23 cellular contexts compared by ENCODE assay signal in the genomic region with DNA sequence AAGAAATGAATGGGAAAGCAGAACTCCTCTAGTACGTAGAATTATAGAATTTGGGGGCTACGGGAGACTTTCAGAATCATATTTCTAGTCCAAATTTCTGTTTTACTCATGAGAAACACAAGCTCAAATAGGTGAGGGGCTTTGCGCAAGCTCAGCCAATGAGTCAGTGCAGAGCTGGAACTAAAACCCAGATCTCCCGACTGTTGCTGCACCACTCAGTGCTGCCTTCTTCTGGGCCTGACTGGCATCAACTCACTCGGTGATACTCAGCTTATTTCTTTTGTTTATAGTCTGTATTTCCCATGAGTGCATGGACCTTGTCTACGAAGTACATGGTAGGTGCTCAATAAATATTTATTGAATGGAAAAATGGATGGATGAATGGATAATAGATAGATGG.
DNase-seq lines count a peak whose midpoint lies in the region; ATAC-seq, FAIRE-seq and TF ChIP-seq lines count a peak whose summit lies in the region.
"Had no signal": no experiment of that assay in that cellular context is flagged by ENCODE, and none has a peak within 500 bp of the region (broad histone marks: within the 10 kb centered on the region; RNA-seq: fewer than 3 reads in every experiment).

No MANE protein-coding gene starts in this region.

- peak; percentile 65 to 68 for TF ChIP-seq RAD21 in H1 (IDR thresholded peaks at IDR 0.05 in 1 of 2, conservative IDR thresholded peaks at IDR 0.05 in 1 of 2; ENCODE audit: low read depth in 2 of 2, low read length in 2 of 2)

- H3K4me1 Mint-ChIP-seq in type B pancreatic cell (ENCODE audit: unreplicated experiment), result no peaks in the 10 kb centered on the region
- no peaks in the 10 kb centered on the region for H3K4me1 Mint-ChIP-seq in stimulated activated naive CD8-positive, alpha-beta T cell treated with anti-CD3 and anti-CD28 coated beads, Interleukin-15, amount 100 ng/mL, for 72 hours
- H3K4me1 Mint-ChIP-seq: CD14-positive monocyte had no signal

- H3K9ac ChIP-seq in H1 (replicated peaks in 1 of 4; ENCODE audit: extremely low read depth in 1 of 4, low read depth in 3 of 4, low read length in 3 of 4), result no peak overlapping the region

- H3K14ac ChIP-seq in H1 (ENCODE audit: insufficient read length), result no peak overlapping the region

- no peak overlapping the region for H2AFZ ChIP-seq in H1 (ENCODE audit: low read length)

- H3K56ac ChIP-seq in H1 (replicated peaks; ENCODE audit: insufficient read length, low read depth, low read length), result no peak overlapping the region

- no peak overlapping the region for H3K4ac ChIP-seq in H1 (replicated peaks; ENCODE audit: insufficient read length, low read depth, low read length)

- TF ChIP-seq EP300 in H1 (IDR thresholded peaks at IDR 0.05; ENCODE audit: borderline replicate concordance in 1 of 2, low read depth in 2 of 2, low read length in 2 of 2), result no peak

- H3K23me2 ChIP-seq in H1 (ENCODE audit: low read depth, low read length), result no peaks in the 10 kb centered on the region; the same call in 1 of the 2 replicates

- H2AK5ac ChIP-seq in H1 (ENCODE audit: low read depth, low read length), result no peak overlapping the region

- H4K91ac ChIP-seq in H1 (replicated peaks; ENCODE audit: insufficient read length, low read length), result no peak overlapping the region

- FAIRE-seq in H1 (lab: Jason Lieb, UNC), result no peak
- FAIRE-seq: astrocyte had no signal

- H3K79me1 ChIP-seq in H1 (ENCODE audit: low read depth, low read length), result no peaks in the 10 kb centered on the region

- H3K36me3 Mint-ChIP-seq in type B pancreatic cell, result no peaks in the 10 kb centered on the region
- H3K36me3 Mint-ChIP-seq: activated naive CD4-positive, alpha-beta T cell treated with anti-CD3 and anti-CD28 coated beads, Interleukin-2, amount 50 U/mL, for 72 hours; CD14-positive monocyte; natural killer cell treated with Interleukin-12 subunit alpha and Interleukin-12 subunit beta and Interleukin-15 and Interleukin-18, amount 100 ng/mL, for 72 hours had no signal

- no peak overlapping the region for H4K8ac ChIP-seq in H1 (ENCODE audit: extremely low read depth, insufficient read depth, low read length)

- H3K18ac ChIP-seq in H1 (ENCODE audit: extremely low read depth, low read length), result no peak overlapping the region

- DNase-seq in NCI-H82 (lab: John Stamatoyannopoulos, UW) (peak; percentile 15), NCI-H82 treated with DMSO at 0.1 percent for 48 hours (lab: John Stamatoyannopoulos, UW; ENCODE audit: unreplicated experiment) (no peak), NCI-H69 (lab: John Stamatoyannopoulos, UW) (peak; percentile 61), H1 (ENCODE audit: low read depth in 1 of 2, low spot score in 2 of 2) (peak in 1 of 2 experiments; percentile 39), type B pancreatic cell (ENCODE audit: extremely low spot score, unreplicated experiment) (no peak), gastrocnemius medialis (no peak), GM19238 (ENCODE audit: insufficient read length, low spot score) (no peak)
- no peak for DNase-seq in stimulated activated naive CD8-positive, alpha-beta T cell treated with anti-CD3 and anti-CD28 coated beads, Interleukin-15, amount 100 ng/mL, for 72 hours
- DNase-seq: ACHN; effector CD4-positive, alpha-beta T cell; esophagus squamous epithelium; IMR-90; left colon; midbrain; NCI-H187 treated with DMSO at 0.1 percent for 48 hours; NK-92 treated with Interleukin-12 subunit alpha and Interleukin-12 subunit beta, amount 100 ng/mL, for 24 hours; sigmoid colon; T1000 had no signal

- H3K27ac ChIP-seq in H1 (ENCODE audit: low read depth, low read length) (no peak overlapping the region), gastrocnemius medialis (no peak overlapping the region)
- H3K27ac ChIP-seq: esophagus squamous epithelium, sigmoid colon, vagina had no signal

- H4K5ac ChIP-seq in H1 (ENCODE audit: insufficient read length, low read depth, low read length), result no peak overlapping the region

- no peak overlapping the region for H2BK12ac ChIP-seq in H1 (ENCODE audit: low read depth, low read length)

- CTCF ChIA-PET in H1 (lab: Charles Lee; ENCODE audit: partially characterized antibody), result interaction anchor here (0.6 to 2.2 kb wide), 11 partner anchors 11 to 510 kb away, joined by 3 to 8 read pairs (median 3); no protein-coding TSS in a partner anchor

- no peaks in the 10 kb centered on the region for H3K79me2 ChIP-seq in H1 (ENCODE audit: control insufficient read depth in 1 of 2, insufficient read depth in 2 of 2, low read length in 2 of 2)

- H3K27me3 ChIP-seq in H1 (replicated peaks in 1 of 4; ENCODE audit: control insufficient read depth in 3 of 4, extremely low read depth in 1 of 4, insufficient read depth in 3 of 4, low read length in 3 of 4) (no peaks in the 10 kb centered on the region), gastrocnemius medialis (no peaks in the 10 kb centered on the region)
- H3K27me3 ChIP-seq: esophagus squamous epithelium, sigmoid colon, vagina had no signal

- H4K20me1 ChIP-seq in H1 (replicated peaks in 1 of 2; ENCODE audit: control insufficient read depth in 1 of 2, insufficient read depth in 2 of 2, low read length in 2 of 2), result no peaks in the 10 kb centered on the region

- H3K4me2 ChIP-seq in H1 (ENCODE audit: insufficient read depth in 1 of 2, low read depth in 2 of 2, low read length in 2 of 2), result no peak overlapping the region

- no peak overlapping the region for H2BK15ac ChIP-seq in H1 (ENCODE audit: low read length)

- no peak for TF ChIP-seq POLR2A in H1 (IDR thresholded peaks at IDR 0.05; ENCODE audit: control extremely low read depth in 1 of 2, low read depth in 2 of 2, low read length in 2 of 2)
- no peak for TF ChIP-seq POLR2A in gastrocnemius medialis (IDR thresholded peaks at IDR 0.05)

- POLR2A ChIA-PET in H1 (lab: Charles Lee; ENCODE audit: partially characterized antibody), result no interaction called here

- intact Hi-C loops in gastrocnemius medialis (cut with DNase I; ENCODE audit: low total_unique reads), result no loop called here

- no peak overlapping the region for H2BK20ac ChIP-seq in H1 (ENCODE audit: low read length)

- H3K23ac ChIP-seq in H1 (ENCODE audit: insufficient read length), result no peak overlapping the region

- peak; percentile 56 to 66 (median 60) for TF ChIP-seq CTCF in H1 (IDR thresholded peaks at IDR 0.05; ENCODE audit: control extremely low read depth in 1 of 3, insufficient read depth in 1 of 3, low read depth in 1 of 3, low read length in 3 of 3)
- peak; percentile 15 for TF ChIP-seq CTCF in type B pancreatic cell (conservative IDR thresholded peaks at IDR 0.05)
- TF ChIP-seq CTCF in gastrocnemius medialis (IDR thresholded peaks at IDR 0.05 in 4 of 5, conservative IDR thresholded peaks at IDR 0.05 in 1 of 5), result no peak

- peaks cover 4% of the 10 kb centered on the region for H3K27me3 Mint-ChIP-seq in type B pancreatic cell
- H3K27me3 Mint-ChIP-seq in stimulated activated naive CD8-positive, alpha-beta T cell treated with anti-CD3 and anti-CD28 coated beads, Interleukin-15, amount 100 ng/mL, for 72 hours, result peaks cover 5% of the 10 kb centered on the region

- no peaks in the 10 kb centered on the region for H3K4me1 ChIP-seq in H1 (replicated peaks in 1 of 4; ENCODE audit: control insufficient read depth in 3 of 4, insufficient read depth in 4 of 4, low read length in 3 of 4)
- H3K4me1 ChIP-seq in gastrocnemius medialis, result peaks cover 10 to 12% of the 10 kb centered on the region in 2 donors
- H3K4me1 ChIP-seq: esophagus squamous epithelium, sigmoid colon, vagina had no signal

- H2BK120ac ChIP-seq in H1 (replicated peaks; ENCODE audit: low read depth, low read length), result no peak overlapping the region

- in situ Hi-C loops in gastrocnemius medialis (cut with MboI; ENCODE audit: low sequenced_read_pairs in 4 of 4), result no loop called here

- no peak for ATAC-seq in gastrocnemius medialis
- no peak for ATAC-seq in stimulated activated naive CD8-positive, alpha-beta T cell treated with anti-CD3 and anti-CD28 coated beads, Interleukin-15, amount 100 ng/mL, for 72 hours
- ATAC-seq: activated naive CD4-positive, alpha-beta T cell treated with anti-CD3 and anti-CD28 coated beads, Interleukin-2, amount 50 U/mL, for 72 hours; left colon; natural killer cell treated with Interleukin-12 subunit alpha and Interleukin-12 subunit beta and Interleukin-15 and Interleukin-18, amount 100 ng/mL, for 72 hours had no signal

- H3K36me3 ChIP-seq in H1 (ENCODE audit: control insufficient read depth in 2 of 4, insufficient read depth in 4 of 4, low read length in 3 of 4) (no peaks in the 10 kb centered on the region), gastrocnemius medialis (no peaks in the 10 kb centered on the region)
- H3K36me3 ChIP-seq: esophagus squamous epithelium, sigmoid colon, vagina had no signal

- H3K4me3 ChIP-seq in H1 (ENCODE audit: extremely low read depth in 1 of 4, insufficient read depth in 2 of 4, low read depth in 3 of 4, low read length in 4 of 4), result no peak overlapping the region
- H3K4me3 ChIP-seq in gastrocnemius medialis, result no peak overlapping the region
- H3K4me3 ChIP-seq: esophagus squamous epithelium, sigmoid colon, vagina had no signal

- H2BK5ac ChIP-seq in H1 (ENCODE audit: low read depth, low read length), result no peak overlapping the region

- H3K9me3 ChIP-seq in H1 (ENCODE audit: insufficient read depth in 2 of 2, low read depth in 1 of 2, low read length in 1 of 2), result no peaks in the 10 kb centered on the region
- H3K9me3 ChIP-seq in gastrocnemius medialis, result no peaks in the 10 kb centered on the region
- H3K9me3 ChIP-seq: esophagus squamous epithelium, sigmoid colon, vagina had no signal

- no peak overlapping the region for H3K4me3 Mint-ChIP-seq in type B pancreatic cell
- H3K4me3 Mint-ChIP-seq in stimulated activated naive CD8-positive, alpha-beta T cell treated with anti-CD3 and anti-CD28 coated beads, Interleukin-15, amount 100 ng/mL, for 72 hours, result no peak overlapping the region
- H3K4me3 Mint-ChIP-seq: CD14-positive monocyte; natural killer cell treated with Interleukin-12 subunit alpha and Interleukin-12 subunit beta and Interleukin-15 and Interleukin-18, amount 100 ng/mL, for 72 hours had no signal

- H3K9me3 Mint-ChIP-seq in type B pancreatic cell, result no peaks in the 10 kb centered on the region
- H3K9me3 Mint-ChIP-seq in stimulated activated naive CD8-positive, alpha-beta T cell treated with anti-CD3 and anti-CD28 coated beads, Interleukin-15, amount 100 ng/mL, for 72 hours, result no peaks in the 10 kb centered on the region
- H3K9me3 Mint-ChIP-seq: activated naive CD4-positive, alpha-beta T cell treated with anti-CD3 and anti-CD28 coated beads, Interleukin-2, amount 50 U/mL, for 72 hours; natural killer cell treated with Interleukin-12 subunit alpha and Interleukin-12 subunit beta and Interleukin-15 and Interleukin-18, amount 100 ng/mL, for 72 hours had no signal

- H3K27ac Mint-ChIP-seq in type B pancreatic cell, result no peak overlapping the region
- H3K27ac Mint-ChIP-seq in stimulated activated naive CD8-positive, alpha-beta T cell treated with anti-CD3 and anti-CD28 coated beads, Interleukin-15, amount 100 ng/mL, for 72 hours, result no peak overlapping the region
- H3K27ac Mint-ChIP-seq: activated naive CD4-positive, alpha-beta T cell treated with anti-CD3 and anti-CD28 coated beads, Interleukin-2, amount 50 U/mL, for 72 hours; CD14-positive monocyte; natural killer cell treated with Interleukin-12 subunit alpha and Interleukin-12 subunit beta and Interleukin-15 and Interleukin-18, amount 100 ng/mL, for 72 hours had no signal

- 76% methylated on average over 6 of the region's 6 CpGs; no CpG with 5 or more reads in 1 of the 2 experiments for WGBS in H1 (ENCODE audit: extremely low coverage in 1 of 2, insufficient coverage in 1 of 2, insufficient read length in 1 of 2, insufficient replicate concordance in 2 of 2, low coverage in 1 of 2, low lambda C conversion rate in 2 of 2, missing lambda C conversion rate in 1 of 2), 2 experiments

Comparison
In these comparisons a context has a peak if more than half of its experiments do, and no peak if none do; other contexts are left out.
1. DNase-seq: peak in NCI-H82 (single experiment) and NCI-H69 (single experiment); none in NCI-H82 treated with DMSO at 0.1 percent for 48 hours (single experiment), type B pancreatic cell (single experiment), gastrocnemius medialis (0 of 2), stimulated activated naive CD8-positive, alpha-beta T cell treated with anti-CD3 and anti-CD28 coated beads, Interleukin-15, amount 100 ng/mL, for 72 hours (0 of 2) and GM19238 (single experiment).
2. CTCF ChIP-seq: peak in H1 (3 of 3) and type B pancreatic cell (single experiment); none in gastrocnemius medialis (0 of 5).